Comparison of ENCODE assay signal across 16 cellular contexts in genomic region chr1:81213279-81213678, GRCh38.
"Had no signal": no experiment of that assay in that cellular context is flagged by ENCODE, and none has a peak within 500 bp of the region (broad histone marks: within the 10 kb centered on the region; RNA-seq: fewer than 3 reads in every experiment).

No MANE protein-coding gene starts in this region.

- H3K4me3 Mint-ChIP-seq: activated naive CD8-positive, alpha-beta T cell; activated T-cell treated with anti-CD3 and anti-CD28 coated beads, Interleukin-2, amount 50 U/mL, for 4 hours; natural killer cell treated with Interleukin-12 subunit alpha and Interleukin-12 subunit beta and Interleukin-15 and Interleukin-18, amount 100 ng/mL, for 72 hours; stimulated activated naive CD8-positive, alpha-beta T cell treated with anti-CD3 and anti-CD28 coated beads, Interleukin-15, amount 100 ng/mL, for 72 hours; T-helper 2 cell treated with Interferon-gamma antibody and Interleukin-4, amounts not matched to agents 5 μg/mL and 100 μg/mL, for 36 hours had no signal

- DNase-seq: activated CD4-positive, alpha-beta T cell treated with anti-CD3 and anti-CD28 coated beads for 1 hour; activated CD4-positive, alpha-beta T cell treated with anti-CD3 and anti-CD28 coated beads, Interleukin-2, amount 50 U/mL, for 48 hours; activated gamma-delta T cell; activated T-cell treated with anti-CD3 and anti-CD28 coated beads, Interleukin-2, amount 50 U/mL, for 4 hours; brain microvascular endothelial cell; effector memory CD4-positive, alpha-beta T cell; hippocampal formation; ovary; stimulated activated CD4-positive, alpha-beta T cell treated with anti-CD3 and anti-CD28 coated beads, Interleukin-4, amount 100 ng/mL, for 1 hour; stimulated activated naive CD8-positive, alpha-beta T cell treated with anti-CD3 and anti-CD28 coated beads, Interleukin-15, amount 100 ng/mL, for 72 hours; uterus had no signal

- H3K4me3 ChIP-seq: ovary, thoracic aorta, uterus had no signal

- H3K27ac Mint-ChIP-seq: activated naive CD8-positive, alpha-beta T cell; natural killer cell treated with Interleukin-12 subunit alpha and Interleukin-12 subunit beta and Interleukin-15 and Interleukin-18, amount 100 ng/mL, for 72 hours; stimulated activated naive CD8-positive, alpha-beta T cell treated with anti-CD3 and anti-CD28 coated beads, Interleukin-15, amount 100 ng/mL, for 72 hours; T-helper 2 cell treated with Interferon-gamma antibody and Interleukin-4, amounts not matched to agents 5 μg/mL and 100 μg/mL, for 36 hours had no signal

- H3K4me1 ChIP-seq: uterus had no signal

- H3K9me3 ChIP-seq: ovary, thoracic aorta, uterus had no signal

- H3K4me1 Mint-ChIP-seq: stimulated activated naive CD8-positive, alpha-beta T cell treated with anti-CD3 and anti-CD28 coated beads, Interleukin-15, amount 100 ng/mL, for 72 hours had no signal

- H3K27ac ChIP-seq: brain microvascular endothelial cell, ovary, thoracic aorta, uterus had no signal

- H3K36me3 Mint-ChIP-seq: activated naive CD8-positive, alpha-beta T cell; natural killer cell treated with Interleukin-12 subunit alpha and Interleukin-12 subunit beta and Interleukin-15 and Interleukin-18, amount 100 ng/mL, for 72 hours had no signal

- H3K27me3 Mint-ChIP-seq: activated naive CD8-positive, alpha-beta T cell; natural killer cell treated with Interleukin-12 subunit alpha and Interleukin-12 subunit beta and Interleukin-15 and Interleukin-18, amount 100 ng/mL, for 72 hours; stimulated activated naive CD8-positive, alpha-beta T cell treated with anti-CD3 and anti-CD28 coated beads, Interleukin-15, amount 100 ng/mL, for 72 hours had no signal

- H3K27me3 ChIP-seq: brain microvascular endothelial cell, ovary, uterus had no signal

- H3K36me3 ChIP-seq: brain microvascular endothelial cell, ovary, thoracic aorta, uterus had no signal

- H3K9me3 Mint-ChIP-seq: stimulated activated naive CD8-positive, alpha-beta T cell treated with anti-CD3 and anti-CD28 coated beads, Interleukin-15, amount 100 ng/mL, for 72 hours; T-helper 2 cell treated with Interferon-gamma antibody and Interleukin-4, amounts not matched to agents 5 μg/mL and 100 μg/mL, for 36 hours had no signal

- ATAC-seq: activated T-cell treated with anti-CD3 and anti-CD28 coated beads, Interleukin-2, amount 50 U/mL, for 4 hours; left lobe of liver; natural killer cell treated with Interleukin-12 subunit alpha and Interleukin-12 subunit beta and Interleukin-15 and Interleukin-18, amount 100 ng/mL, for 72 hours; stimulated activated naive CD8-positive, alpha-beta T cell treated with anti-CD3 and anti-CD28 coated beads, Interleukin-15, amount 100 ng/mL, for 72 hours had no signal
